In the genomic region with DNA sequence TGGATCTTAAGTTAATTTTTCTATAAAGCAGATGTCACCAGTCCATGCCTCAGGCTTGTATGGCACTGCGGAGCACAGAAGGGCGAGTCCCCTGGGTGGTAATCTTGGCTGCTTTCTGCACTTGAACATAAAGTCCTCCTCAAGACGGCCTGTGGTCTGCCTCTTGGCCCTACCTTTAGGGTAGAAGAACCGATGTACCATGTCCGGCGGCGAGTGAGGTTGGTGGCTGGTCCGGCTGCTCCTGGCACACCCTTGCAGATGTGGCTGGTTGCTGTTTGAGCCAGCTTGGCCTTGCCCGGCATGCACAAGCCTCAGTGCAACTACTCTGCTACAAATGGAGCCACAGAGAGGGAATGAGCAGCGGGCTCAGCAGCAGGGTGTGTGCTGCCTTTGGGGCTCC, we compare ENCODE assay signal across 5 cellular contexts. TPM values are rescaled to one million over a fixed set of nuclear protein-coding genes. Genes with fewer than 3 reads are reported as not detected.
"Had no signal": no experiment of that assay in that cellular context is flagged by ENCODE, and none has a peak within 500 bp of the region (broad histone marks: within the 10 kb centered on the region; RNA-seq: fewer than 3 reads in every experiment).

No MANE protein-coding gene starts in this region.

RNA-seq across cellular contexts. Expression of a gene that starts 56.3 kb away (rescaled TPM):
- total RNA-seq: GM23248, H1, H4, H7, HFFc6 had no signal
- polyA plus RNA-seq: GM23248, H1 had no signal
